9 cellular contexts compared by ENCODE assay signal in genomic region chrX:148500428-148501120, GRCh38. TPM values are rescaled to one million over a fixed set of nuclear protein-coding genes. Genes with fewer than 3 reads are reported as not detected.
DNase-seq lines count a peak whose midpoint lies in the region; ATAC-seq and TF ChIP-seq lines count a peak whose summit lies in the region.
"Had no signal": no experiment of that assay in that cellular context is flagged by ENCODE, and none has a peak within 500 bp of the region (broad histone marks: within the 10 kb centered on the region; RNA-seq: fewer than 3 reads in every experiment).

Gene AFF2, plus strand, starts transcription at chrX:148500617. Its CDS starts 481 bp downstream, at chrX:148501098.

- peak within 1 kb of the TSS; percentile 38 for H3K4me3 ChIP-seq in naive thymus-derived CD4-positive, alpha-beta T cell (ENCODE audit: low read length)
- peak within 1 kb of the TSS; percentile 53 to 59 for H3K4me3 ChIP-seq in tibial artery

- intact Hi-C loops in Right ventricle myocardium inferior (cut with DNase I): no loop called here
- intact Hi-C loops in cardiac septum (cut with DNase I): no loop called here
- intact Hi-C loops in naive thymus-derived CD4-positive, alpha-beta T cell (cut with micrococcal nuclease): loop anchor here in 1 of 2 donors (1.0 to 2.0 kb wide), 2 partner anchors 119 to 166 kb away; no protein-coding TSS in a partner anchor
- intact Hi-C loops in tibial artery (cut with DNase I; ENCODE audit: low total_unique reads): no loop called here

- no peaks in the 10 kb centered on the region for H3K9me3 ChIP-seq in naive thymus-derived CD4-positive, alpha-beta T cell (ENCODE audit: control insufficient read depth in 2 of 3, low read length in 3 of 3)
- H3K9me3 ChIP-seq in tibial artery: no peaks in the 10 kb centered on the region

- H3K9me3 Mint-ChIP-seq in endothelial cell (ENCODE audit: unreplicated experiment): no peaks in the 10 kb centered on the region
- H3K9me3 Mint-ChIP-seq in naive thymus-derived CD4-positive, alpha-beta T cell: no peaks in the 10 kb centered on the region

- no peak within 1 kb of the TSS for H3K27ac Mint-ChIP-seq in endothelial cell (ENCODE audit: unreplicated experiment)
- no peak within 1 kb of the TSS for H3K27ac Mint-ChIP-seq in naive thymus-derived CD4-positive, alpha-beta T cell

- TF ChIP-seq CTCF in endothelial cell (IDR thresholded peaks at IDR 0.05; ENCODE audit: unreplicated experiment) (no peak), tibial artery (IDR thresholded peaks at IDR 0.05) (no peak)

- H3K27me3 Mint-ChIP-seq in endothelial cell (ENCODE audit: unreplicated experiment): no peaks in the 10 kb centered on the region
- peaks cover 0 to 19% (median 0%) of the 10 kb centered on the region in 5 donors for H3K27me3 Mint-ChIP-seq in naive thymus-derived CD4-positive, alpha-beta T cell

- CTCF ChIA-PET in naive thymus-derived CD4-positive, alpha-beta T cell (lab: Charles Lee): no interaction called here

- POLR2A ChIA-PET in naive thymus-derived CD4-positive, alpha-beta T cell (lab: Charles Lee): no interaction called here

- H3K27me3 ChIP-seq in naive thymus-derived CD4-positive, alpha-beta T cell (ENCODE audit: control insufficient read depth in 2 of 2, insufficient read depth in 2 of 2, low read length in 2 of 2): no peaks in the 10 kb centered on the region
- peaks cover 0 to 16% of the 10 kb centered on the region in 2 donors for H3K27me3 ChIP-seq in tibial artery

- no peaks in the 10 kb centered on the region for H3K4me1 ChIP-seq in naive thymus-derived CD4-positive, alpha-beta T cell (ENCODE audit: control insufficient read depth in 2 of 2, insufficient read depth in 2 of 2, low read length in 2 of 2)
- peaks cover 0 to 15% (median 7%) of the 10 kb centered on the region in 4 donors for H3K4me1 ChIP-seq in tibial artery

- no peaks in the 10 kb centered on the region for H3K4me1 Mint-ChIP-seq in endothelial cell (ENCODE audit: unreplicated experiment)
- peaks cover 2 to 30% (median 13%) of the 10 kb centered on the region in 7 donors for H3K4me1 Mint-ChIP-seq in naive thymus-derived CD4-positive, alpha-beta T cell

- H3K36me3 ChIP-seq in naive thymus-derived CD4-positive, alpha-beta T cell (ENCODE audit: control insufficient read depth in 2 of 3, insufficient read depth in 3 of 3, low read length in 3 of 3): no peaks in the 10 kb centered on the region
- no peaks in the 10 kb centered on the region for H3K36me3 ChIP-seq in tibial artery

- ATAC-seq in Right ventricle myocardium inferior (no peak), GM21529 (IDR thresholded peaks at IDR 0.05; ENCODE audit: unreplicated experiment) (no peak)
- peak; percentile 73 for ATAC-seq in naive thymus-derived CD4-positive, alpha-beta T cell

- H3K27ac ChIP-seq in naive thymus-derived CD4-positive, alpha-beta T cell (ENCODE audit: low read depth, low read length): no peak within 1 kb of the TSS
- H3K27ac ChIP-seq in tibial artery: no peak within 1 kb of the TSS
- H3K27ac ChIP-seq: epithelial cell of prostate had no signal

- no peaks in the 10 kb centered on the region for H3K36me3 Mint-ChIP-seq in endothelial cell (ENCODE audit: low read depth, unreplicated experiment)
- no peaks in the 10 kb centered on the region for H3K36me3 Mint-ChIP-seq in naive thymus-derived CD4-positive, alpha-beta T cell

- no peak within 1 kb of the TSS for H3K4me3 Mint-ChIP-seq in endothelial cell (ENCODE audit: unreplicated experiment)
- peak within 1 kb of the TSS; percentile 79 to 92 (median 86) for H3K4me3 Mint-ChIP-seq in naive thymus-derived CD4-positive, alpha-beta T cell

- DNase-seq in Right ventricle myocardium inferior (ENCODE audit: missing footprints) (peak; percentile 70), cardiac septum (ENCODE audit: low spot score) (no peak), MV-4-11 (lab: John Stamatoyannopoulos, UW) (peak; percentile 2), endothelial cell (ENCODE audit: low spot score) (peak; percentile 35), tibial artery (no peak)
- peak; percentile 29 to 50 for DNase-seq in activated CD4-positive, alpha-beta T cell treated with anti-CD3 and anti-CD28 coated beads, Interleukin-2, amount 50 U/mL, for 4 hours
- peak in 8 of 9 donors; percentile 18 to 46 (median 30) for DNase-seq in naive thymus-derived CD4-positive, alpha-beta T cell

RNA-seq across cellular contexts. Expression of gene AFF2, which starts in this region (rescaled TPM):
- total RNA-seq in Right ventricle myocardium inferior (0.22 TPM), cardiac septum (0.67 TPM), endothelial cell (ENCODE audit: unreplicated experiment) (9.3 TPM)
- total RNA-seq in naive thymus-derived CD4-positive, alpha-beta T cell: 1 to 10 TPM; 2.7 to 6.0 (median 4.7) TPM
- polyA plus RNA-seq in naive thymus-derived CD4-positive, alpha-beta T cell: 1 to 10 TPM in 1 of 2 donors, under 1 TPM in 1; 0.31 to 1.8 TPM

Comparison
In these comparisons a context has a peak if more than half of its experiments do, and no peak if none do; other contexts are left out.
1. Peak in DNase-seq in Right ventricle myocardium inferior; RNA of the gene not detected or under 1 TPM.
2. DNase-seq: peak in MV-4-11 (single experiment), activated CD4-positive, alpha-beta T cell treated with anti-CD3 and anti-CD28 coated beads, Interleukin-2, amount 50 U/mL, for 4 hours (2 of 2), endothelial cell (single experiment) and naive thymus-derived CD4-positive, alpha-beta T cell (8 of 9); none in cardiac septum (single experiment) and tibial artery (0 of 2).